8 cellular contexts compared by ENCODE assay signal in the genomic region with DNA sequence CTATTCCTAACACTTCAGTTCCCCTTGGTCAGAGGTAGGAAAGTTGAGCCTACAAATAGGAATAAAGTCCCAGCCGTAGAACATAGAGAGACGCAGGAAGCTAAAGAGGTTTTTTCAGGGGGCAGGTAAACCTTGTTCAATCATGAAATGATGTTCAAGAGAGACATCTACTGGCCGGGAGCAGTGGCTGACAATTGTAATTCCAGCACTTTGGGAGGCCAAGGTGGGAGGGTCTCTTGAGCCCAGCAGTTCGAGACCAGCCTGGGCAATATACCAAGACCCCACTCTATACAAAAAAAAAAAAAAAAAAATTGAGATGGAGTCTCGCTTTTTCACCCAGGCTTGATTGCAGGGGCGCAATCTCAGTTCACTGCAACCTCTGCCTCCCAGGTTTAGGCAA.
A peak's percentile ranks its signal among the peaks of the same experiment; 100 is the strongest.
DNase-seq lines count a peak whose midpoint lies in the region; ATAC-seq and TF ChIP-seq lines count a peak whose summit lies in the region.

No MANE protein-coding gene starts in this region.

- no peaks in the 10 kb centered on the region for H3K9me3 Mint-ChIP-seq in CD8-positive, alpha-beta T cell

- POLR2A ChIA-PET in A673 (lab: Charles Lee; ENCODE audit: low non-redundant PET): interaction anchor here (0.7 kb wide), 1 partner anchor 331 kb away, joined by 7 read pairs; no protein-coding TSS in a partner anchor
- POLR2A ChIA-PET in CD8-positive, alpha-beta T cell (lab: Charles Lee): interaction anchor here (0.6 kb wide), 1 partner anchor 328 kb away, joined by 3 read pairs; no protein-coding TSS in a partner anchor

- H3K36me3 ChIP-seq in A673 (ENCODE audit: insufficient read depth, low read length, poor library complexity, severe bottlenecking) (no peaks in the 10 kb centered on the region), SJCRH30 (no peaks in the 10 kb centered on the region), left ventricle myocardium inferior (no peaks in the 10 kb centered on the region)
- no peaks in the 10 kb centered on the region for H3K36me3 ChIP-seq in CD8-positive, alpha-beta T cell (ENCODE audit: insufficient read depth, low read length)
- H3K36me3 ChIP-seq in effector memory CD4-positive, alpha-beta T cell (ENCODE audit: control insufficient read depth, insufficient read depth, low read length): no peaks in the 10 kb centered on the region

- TF ChIP-seq CTCF in A673 (conservative IDR thresholded peaks at IDR 0.05; ENCODE audit: low read depth, low read length) (peak; percentile 73), LNCaP clone FGC (IDR thresholded peaks at IDR 0.05; ENCODE audit: control insufficient read depth, extremely low read depth, insufficient read depth) (peak; percentile 72), left ventricle myocardium inferior (IDR thresholded peaks at IDR 0.05; ENCODE audit: borderline replicate concordance) (peak; percentile 68)
- no peak for TF ChIP-seq CTCF in CD8-positive, alpha-beta T cell (IDR thresholded peaks at IDR 0.05)

- H3K9me3 ChIP-seq in A673 (ENCODE audit: low read depth, low read length, poor library complexity, severe bottlenecking): no peaks in the 10 kb centered on the region
- no peaks in the 10 kb centered on the region for H3K9me3 ChIP-seq in SJCRH30 (replicated peaks)
- no peaks in the 10 kb centered on the region for H3K9me3 ChIP-seq in left ventricle myocardium inferior (replicated peaks)
- H3K9me3 ChIP-seq in CD8-positive, alpha-beta T cell (ENCODE audit: low read length): no peaks in the 10 kb centered on the region
- no peaks in the 10 kb centered on the region for H3K9me3 ChIP-seq in effector memory CD4-positive, alpha-beta T cell (ENCODE audit: control insufficient read depth, low read length)

- ATAC-seq in GM18508 (IDR thresholded peaks at IDR 0.05; ENCODE audit: insufficient read depth, unreplicated experiment) (peak; percentile 42), GM18858 (IDR thresholded peaks at IDR 0.05; ENCODE audit: unreplicated experiment) (no peak)
- no peak for ATAC-seq in CD8-positive, alpha-beta T cell

- H3K4me1 ChIP-seq in A673 (ENCODE audit: insufficient read depth, low read length, poor library complexity, severe bottlenecking): peaks cover 17% of the 10 kb centered on the region
- no peaks in the 10 kb centered on the region for H3K4me1 ChIP-seq in SJCRH30
- H3K4me1 ChIP-seq in left ventricle myocardium inferior: peaks cover 12% of the 10 kb centered on the region
- H3K4me1 ChIP-seq in CD8-positive, alpha-beta T cell (ENCODE audit: insufficient read depth, low read length): no peaks in the 10 kb centered on the region
- H3K4me1 ChIP-seq in effector memory CD4-positive, alpha-beta T cell (ENCODE audit: control insufficient read depth, insufficient read depth, low read length, poor library complexity, severe bottlenecking): no peaks in the 10 kb centered on the region

- peak overlapping the region; percentile 4 for H3K27ac ChIP-seq in A673 (ENCODE audit: low read depth, low read length, poor library complexity, severe bottlenecking)
- no peak overlapping the region for H3K27ac ChIP-seq in SJCRH30
- no peak overlapping the region for H3K27ac ChIP-seq in left ventricle myocardium inferior (replicated peaks)
- no peak overlapping the region for H3K27ac ChIP-seq in CD8-positive, alpha-beta T cell (ENCODE audit: low read depth, low read length)
- no peak overlapping the region for H3K27ac ChIP-seq in effector memory CD4-positive, alpha-beta T cell (ENCODE audit: insufficient read depth, low read length, poor library complexity, severe bottlenecking)

- H3K4me1 Mint-ChIP-seq in CD8-positive, alpha-beta T cell (ENCODE audit: low read depth): no peaks in the 10 kb centered on the region

- no peaks in the 10 kb centered on the region for H3K36me3 Mint-ChIP-seq in CD8-positive, alpha-beta T cell

- intact Hi-C loops in A673 (cut with micrococcal nuclease; ENCODE audit: unreplicated experiment): loop anchor here (1.0 to 5.0 kb wide), 3 partner anchors 57 to 463 kb away; no protein-coding TSS in a partner anchor
- intact Hi-C loops in left ventricle myocardium inferior (cut with micrococcal nuclease): loop anchor here (2.0 kb wide), 1 partner anchor 463 kb away; no protein-coding TSS in a partner anchor
- intact Hi-C loops in CD8-positive, alpha-beta T cell (cut with DNase I, micrococcal nuclease): no loop called here

- peaks cover 3% of the 10 kb centered on the region for H3K27me3 Mint-ChIP-seq in CD8-positive, alpha-beta T cell (ENCODE audit: low read depth)

- no peaks in the 10 kb centered on the region for H3K27me3 ChIP-seq in A673 (replicated peaks; ENCODE audit: insufficient read depth, low read depth, low read length, poor library complexity)
- no peaks in the 10 kb centered on the region for H3K27me3 ChIP-seq in SJCRH30
- no peaks in the 10 kb centered on the region for H3K27me3 ChIP-seq in left ventricle myocardium inferior (ENCODE audit: low read depth)
- H3K27me3 ChIP-seq in CD8-positive, alpha-beta T cell (ENCODE audit: insufficient read depth, low read length): no peaks in the 10 kb centered on the region
- no peaks in the 10 kb centered on the region for H3K27me3 ChIP-seq in effector memory CD4-positive, alpha-beta T cell (replicated peaks; ENCODE audit: control insufficient read depth, insufficient read depth, low read length, poor library complexity, severe bottlenecking)

- BruUV-seq in A673 (replicated peaks; lab: Mats Ljungman, UMichigan): no TSS peak

- DNase-seq in A673 (ENCODE audit: low spot score) (peak; percentile 77), LNCaP clone FGC (ENCODE audit: low read depth) (no peak), SJCRH30 (peak; percentile 51 to 70), left ventricle myocardium inferior (no peak)
- no peak for DNase-seq in CD8-positive, alpha-beta T cell
- no peak for DNase-seq in effector memory CD4-positive, alpha-beta T cell

- H3K4me3 ChIP-seq in A673 (ENCODE audit: low read depth, low read length, poor library complexity, severe bottlenecking): no peak overlapping the region
- no peak overlapping the region for H3K4me3 ChIP-seq in LNCaP clone FGC (ENCODE audit: low read depth, low read length)
- H3K4me3 ChIP-seq in SJCRH30: no peak overlapping the region
- H3K4me3 ChIP-seq in left ventricle myocardium inferior: no peak overlapping the region
- no peak overlapping the region for H3K4me3 ChIP-seq in CD8-positive, alpha-beta T cell (ENCODE audit: low read depth, low read length)
- no peak overlapping the region for H3K4me3 ChIP-seq in effector memory CD4-positive, alpha-beta T cell (ENCODE audit: insufficient read depth, low read depth, low read length, poor library complexity, severe bottlenecking)

- no peak overlapping the region for H3K4me3 Mint-ChIP-seq in CD8-positive, alpha-beta T cell

- CTCF ChIA-PET in A673 (lab: Charles Lee): interaction anchor here (0.5 to 2.9 kb wide), 6 partner anchors 51 to 567 kb away, joined by 3 to 25 read pairs (median 4); no protein-coding TSS in a partner anchor
- CTCF ChIA-PET in CD8-positive, alpha-beta T cell (lab: Charles Lee): no interaction called here

- H3K27ac Mint-ChIP-seq in CD8-positive, alpha-beta T cell: no peak overlapping the region

Comparison
In these comparisons a context has a peak if more than half of its experiments do, and no peak if none do; other contexts are left out.
1. DNase-seq: peak in A673 (single experiment) and SJCRH30 (2 of 2); none in LNCaP clone FGC (single experiment), left ventricle myocardium inferior (single experiment), CD8-positive, alpha-beta T cell (0 of 7) and effector memory CD4-positive, alpha-beta T cell (0 of 3).
2. intact Hi-C loops: an anchor here in A673 (1.0 to 5.0 kb wide) and left ventricle myocardium inferior (2.0 kb wide); none called in CD8-positive, alpha-beta T cell.